20 cellular contexts compared by ENCODE assay signal in genomic region chr7:30772984-30773383, GRCh38. TPM values are rescaled to one million over a fixed set of nuclear protein-coding genes. Genes with fewer than 3 reads are reported as not detected.
"Had no signal": no experiment of that assay in that cellular context is flagged by ENCODE, and none has a peak within 500 bp of the region (broad histone marks: within the 10 kb centered on the region; RNA-seq: fewer than 3 reads in every experiment).

No MANE protein-coding gene starts in this region.

- H3K9me3 ChIP-seq: prostate gland, right atrium auricular region had no signal

- H3K27me3 Mint-ChIP-seq: stimulated activated naive CD8-positive, alpha-beta T cell treated with anti-CD3 and anti-CD28 coated beads, Interleukin-15, Interleukin-2, amounts not matched to agents 100 ng/mL and 50 ng/mL, for 24 hours had no signal

- H3K27ac Mint-ChIP-seq: activated naive CD8-positive, alpha-beta T cell treated with anti-CD3 and anti-CD28 coated beads, Interleukin-2, amount 10 ng/mL, durations not matched to agents 7 days and 5 days; activated T-helper 1 cell treated with anti-CD3 and anti-CD28 coated beads, Interleukin-12 subunit alpha, Interleukin-12 subunit beta, Interleukin-2, Interleukin-4 antibody, amounts not matched to agents 30 ng/mL and 10 ng/mL and 1 ng/mL, durations not matched to agents 14 hours and 24 hours and 36 hours; stimulated activated naive CD8-positive, alpha-beta T cell treated with anti-CD3 and anti-CD28 coated beads, Interleukin-15, Interleukin-2, amounts not matched to agents 100 ng/mL and 50 ng/mL, for 24 hours had no signal

- H3K27ac ChIP-seq: cardiac muscle cell, epithelial cell of prostate had no signal

- H3K27me3 ChIP-seq: cardiac muscle cell, right atrium auricular region had no signal

- DNase-seq: activated CD4-positive, alpha-beta T cell treated with anti-CD3 and anti-CD28 coated beads, Interleukin-2, amount 50 U/mL, for 48 hours; activated naive CD8-positive, alpha-beta T cell treated with anti-CD3 and anti-CD28 coated beads, Interleukin-2, amount 10 ng/mL, durations not matched to agents 7 days and 5 days; activated T-cell treated with anti-CD3 and anti-CD28 coated beads for 4 hours; amygdala; dermis blood vessel endothelial cell; effector memory CD4-positive, alpha-beta T cell; foreskin melanocyte; glutamatergic neuron; hypothalamus; islet precursor cell; midbrain; stimulated activated CD4-positive, alpha-beta T cell treated with anti-CD3 and anti-CD28 coated beads, Interleukin-2, amount 100 ng/mL, for 24 hours; trophoblast cell had no signal

- H3K36me3 Mint-ChIP-seq: activated naive CD8-positive, alpha-beta T cell treated with anti-CD3 and anti-CD28 coated beads, Interleukin-2, amount 10 ng/mL, durations not matched to agents 7 days and 5 days had no signal

- H3K9me3 Mint-ChIP-seq: activated naive CD8-positive, alpha-beta T cell treated with anti-CD3 and anti-CD28 coated beads, Interleukin-2, amount 10 ng/mL, durations not matched to agents 7 days and 5 days; activated T-helper 1 cell treated with anti-CD3 and anti-CD28 coated beads, Interleukin-12 subunit alpha, Interleukin-12 subunit beta, Interleukin-2, Interleukin-4 antibody, amounts not matched to agents 30 ng/mL and 10 ng/mL and 1 ng/mL, durations not matched to agents 14 hours and 24 hours and 36 hours; stimulated activated naive CD8-positive, alpha-beta T cell treated with anti-CD3 and anti-CD28 coated beads, Interleukin-15, Interleukin-2, amounts not matched to agents 100 ng/mL and 50 ng/mL, for 24 hours had no signal

- H3K4me3 ChIP-seq: lung, prostate gland had no signal

- H3K36me3 ChIP-seq: cardiac muscle cell, prostate gland, right atrium auricular region had no signal

RNA-seq across cellular contexts. Expression of gene INMT, which starts 21.0 kb away (rescaled TPM):
- total RNA-seq: dermis blood vessel endothelial cell had no signal
